ENCODE assay signal across 1 cellular context in the genomic region with DNA sequence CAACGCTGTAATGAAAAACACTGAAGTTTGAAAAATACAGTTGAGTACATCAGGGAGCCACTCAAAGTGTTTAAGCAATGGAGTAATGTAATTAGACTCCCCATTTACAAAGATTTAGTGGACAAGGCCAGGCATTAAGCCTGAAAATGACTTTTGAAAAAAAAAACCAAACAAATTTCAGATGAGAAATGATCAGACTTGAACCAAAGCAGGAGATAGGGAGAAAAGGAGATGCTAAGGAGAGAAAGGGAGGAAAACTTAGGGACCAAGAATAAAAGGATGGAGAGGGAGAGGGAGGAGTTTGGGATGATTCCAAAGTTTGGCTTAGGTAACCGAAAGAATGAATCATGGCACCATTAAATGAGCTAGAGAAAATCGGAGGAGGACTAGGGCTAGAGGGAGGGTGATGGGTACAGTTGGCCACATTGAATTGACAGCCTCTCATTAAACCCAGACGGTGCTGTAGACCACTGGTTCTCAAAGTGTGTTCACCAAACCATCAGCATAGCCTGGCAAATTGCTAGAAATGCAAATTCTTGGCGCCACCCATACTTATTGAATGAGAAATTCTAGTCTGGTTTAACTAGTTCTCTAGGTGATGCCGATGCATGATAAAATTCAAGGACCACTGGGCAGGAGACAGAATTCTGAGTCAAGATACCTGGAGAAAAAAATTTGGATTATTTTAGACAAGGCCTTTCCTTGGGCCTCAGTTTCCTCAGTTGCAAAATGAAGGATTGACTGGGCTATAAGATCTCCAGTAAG.
TF ChIP-seq lines count a peak whose summit lies in the region.

No MANE protein-coding gene starts in this region.

TF ChIP-seq in HEK293, 187 proteins besides CTCF, POLR2A, EP300 and RAD21 (continues in another document):
- TF ChIP-seq RBAK (tag by site-specific recombination; IDR thresholded peaks at IDR 0.05), result no peak
- no peak for TF ChIP-seq ZNF174 (tag by site-specific recombination; IDR thresholded peaks at IDR 0.05)
- TF ChIP-seq ZNF114 (tag by site-specific recombination; IDR thresholded peaks at IDR 0.05), result no peak
- TF ChIP-seq, protein P1, sequence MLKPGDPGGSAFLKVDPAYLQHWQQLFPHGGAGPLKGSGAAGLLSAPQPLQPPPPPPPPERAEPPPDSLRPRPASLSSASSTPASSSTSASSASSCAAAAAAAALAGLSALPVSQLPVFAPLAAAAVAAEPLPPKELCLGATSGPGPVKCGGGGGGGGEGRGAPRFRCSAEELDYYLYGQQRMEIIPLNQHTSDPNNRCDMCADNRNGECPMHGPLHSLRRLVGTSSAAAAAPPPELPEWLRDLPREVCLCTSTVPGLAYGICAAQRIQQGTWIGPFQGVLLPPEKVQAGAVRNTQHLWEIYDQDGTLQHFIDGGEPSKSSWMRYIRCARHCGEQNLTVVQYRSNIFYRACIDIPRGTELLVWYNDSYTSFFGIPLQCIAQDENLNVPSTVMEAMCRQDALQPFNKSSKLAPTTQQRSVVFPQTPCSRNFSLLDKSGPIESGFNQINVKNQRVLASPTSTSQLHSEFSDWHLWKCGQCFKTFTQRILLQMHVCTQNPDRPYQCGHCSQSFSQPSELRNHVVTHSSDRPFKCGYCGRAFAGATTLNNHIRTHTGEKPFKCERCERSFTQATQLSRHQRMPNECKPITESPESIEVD (tag by site-specific recombination; IDR thresholded peaks at IDR 0.05), result peak; percentile 52
- TF ChIP-seq, protein P2, sequence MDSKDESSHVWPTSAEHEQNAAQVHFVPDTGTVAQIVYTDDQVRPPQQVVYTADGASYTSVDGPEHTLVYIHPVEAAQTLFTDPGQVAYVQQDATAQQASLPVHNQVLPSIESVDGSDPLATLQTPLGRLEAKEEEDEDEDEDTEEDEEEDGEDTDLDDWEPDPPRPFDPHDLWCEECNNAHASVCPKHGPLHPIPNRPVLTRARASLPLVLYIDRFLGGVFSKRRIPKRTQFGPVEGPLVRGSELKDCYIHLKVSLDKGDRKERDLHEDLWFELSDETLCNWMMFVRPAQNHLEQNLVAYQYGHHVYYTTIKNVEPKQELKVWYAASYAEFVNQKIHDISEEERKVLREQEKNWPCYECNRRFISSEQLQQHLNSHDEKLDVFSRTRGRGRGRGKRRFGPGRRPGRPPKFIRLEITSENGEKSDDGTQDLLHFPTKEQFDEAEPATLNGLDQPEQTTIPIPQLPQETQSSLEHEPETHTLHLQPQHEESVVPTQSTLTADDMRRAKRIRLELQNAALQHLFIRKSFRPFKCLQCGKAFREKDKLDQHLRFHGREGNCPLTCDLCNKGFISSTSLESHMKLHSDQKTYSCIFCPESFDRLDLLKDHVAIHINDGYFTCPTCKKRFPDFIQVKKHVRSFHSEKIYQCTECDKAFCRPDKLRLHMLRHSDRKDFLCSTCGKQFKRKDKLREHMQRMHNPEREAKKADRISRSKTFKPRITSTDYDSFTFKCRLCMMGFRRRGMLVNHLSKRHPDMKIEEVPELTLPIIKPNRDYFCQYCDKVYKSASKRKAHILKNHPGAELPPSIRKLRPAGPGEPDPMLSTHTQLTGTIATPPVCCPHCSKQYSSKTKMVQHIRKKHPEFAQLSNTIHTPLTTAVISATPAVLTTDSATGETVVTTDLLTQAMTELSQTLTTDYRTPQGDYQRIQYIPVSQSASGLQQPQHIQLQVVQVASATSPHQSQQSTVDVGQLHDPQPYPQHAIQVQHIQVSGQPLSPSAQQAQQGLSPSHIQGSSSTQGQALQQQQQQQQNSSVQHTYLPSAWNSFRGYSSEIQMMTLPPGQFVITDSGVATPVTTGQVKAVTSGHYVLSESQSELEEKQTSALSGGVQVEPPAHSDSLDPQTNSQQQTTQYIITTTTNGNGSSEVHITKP (tag by site-specific recombination; IDR thresholded peaks at IDR 0.05), result peak; percentile 48
- TF ChIP-seq ZNF830 (tag by site-specific recombination; IDR thresholded peaks at IDR 0.05; ENCODE audit: low read depth), result no peak
- TF ChIP-seq, protein P3, sequence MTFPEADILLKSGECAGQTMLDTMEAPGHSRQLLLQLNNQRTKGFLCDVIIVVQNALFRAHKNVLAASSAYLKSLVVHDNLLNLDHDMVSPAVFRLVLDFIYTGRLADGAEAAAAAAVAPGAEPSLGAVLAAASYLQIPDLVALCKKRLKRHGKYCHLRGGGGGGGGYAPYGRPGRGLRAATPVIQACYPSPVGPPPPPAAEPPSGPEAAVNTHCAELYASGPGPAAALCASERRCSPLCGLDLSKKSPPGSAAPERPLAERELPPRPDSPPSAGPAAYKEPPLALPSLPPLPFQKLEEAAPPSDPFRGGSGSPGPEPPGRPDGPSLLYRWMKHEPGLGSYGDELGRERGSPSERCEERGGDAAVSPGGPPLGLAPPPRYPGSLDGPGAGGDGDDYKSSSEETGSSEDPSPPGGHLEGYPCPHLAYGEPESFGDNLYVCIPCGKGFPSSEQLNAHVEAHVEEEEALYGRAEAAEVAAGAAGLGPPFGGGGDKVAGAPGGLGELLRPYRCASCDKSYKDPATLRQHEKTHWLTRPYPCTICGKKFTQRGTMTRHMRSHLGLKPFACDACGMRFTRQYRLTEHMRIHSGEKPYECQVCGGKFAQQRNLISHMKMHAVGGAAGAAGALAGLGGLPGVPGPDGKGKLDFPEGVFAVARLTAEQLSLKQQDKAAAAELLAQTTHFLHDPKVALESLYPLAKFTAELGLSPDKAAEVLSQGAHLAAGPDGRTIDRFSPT (tag by site-specific recombination; IDR thresholded peaks at IDR 0.05), result 0 out of 2 replicates have a peak, but pooled peaks have one; percentile 33
- TF ChIP-seq YY2 (tag by site-specific recombination; IDR thresholded peaks at IDR 0.05), result no peak
- TF ChIP-seq, protein P4, sequence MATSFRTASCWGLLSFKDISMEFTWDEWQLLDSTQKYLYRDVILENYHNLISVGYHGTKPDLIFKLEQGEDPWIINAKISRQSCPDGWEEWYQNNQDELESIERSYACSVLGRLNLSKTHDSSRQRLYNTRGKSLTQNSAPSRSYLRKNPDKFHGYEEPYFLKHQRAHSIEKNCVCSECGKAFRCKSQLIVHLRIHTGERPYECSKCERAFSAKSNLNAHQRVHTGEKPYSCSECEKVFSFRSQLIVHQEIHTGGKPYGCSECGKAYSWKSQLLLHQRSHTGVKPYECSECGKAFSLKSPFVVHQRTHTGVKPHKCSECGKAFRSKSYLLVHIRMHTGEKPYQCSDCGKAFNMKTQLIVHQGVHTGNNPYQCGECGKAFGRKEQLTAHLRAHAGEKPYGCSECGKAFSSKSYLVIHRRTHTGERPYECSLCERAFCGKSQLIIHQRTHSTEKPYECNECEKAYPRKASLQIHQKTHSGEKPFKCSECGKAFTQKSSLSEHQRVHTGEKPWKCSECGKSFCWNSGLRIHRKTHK (tag by site-specific recombination; IDR thresholded peaks at IDR 0.05), result no peak
- no peak for TF ChIP-seq ZSCAN30 (tag by site-specific recombination; IDR thresholded peaks at IDR 0.05)
- TF ChIP-seq, protein P5, sequence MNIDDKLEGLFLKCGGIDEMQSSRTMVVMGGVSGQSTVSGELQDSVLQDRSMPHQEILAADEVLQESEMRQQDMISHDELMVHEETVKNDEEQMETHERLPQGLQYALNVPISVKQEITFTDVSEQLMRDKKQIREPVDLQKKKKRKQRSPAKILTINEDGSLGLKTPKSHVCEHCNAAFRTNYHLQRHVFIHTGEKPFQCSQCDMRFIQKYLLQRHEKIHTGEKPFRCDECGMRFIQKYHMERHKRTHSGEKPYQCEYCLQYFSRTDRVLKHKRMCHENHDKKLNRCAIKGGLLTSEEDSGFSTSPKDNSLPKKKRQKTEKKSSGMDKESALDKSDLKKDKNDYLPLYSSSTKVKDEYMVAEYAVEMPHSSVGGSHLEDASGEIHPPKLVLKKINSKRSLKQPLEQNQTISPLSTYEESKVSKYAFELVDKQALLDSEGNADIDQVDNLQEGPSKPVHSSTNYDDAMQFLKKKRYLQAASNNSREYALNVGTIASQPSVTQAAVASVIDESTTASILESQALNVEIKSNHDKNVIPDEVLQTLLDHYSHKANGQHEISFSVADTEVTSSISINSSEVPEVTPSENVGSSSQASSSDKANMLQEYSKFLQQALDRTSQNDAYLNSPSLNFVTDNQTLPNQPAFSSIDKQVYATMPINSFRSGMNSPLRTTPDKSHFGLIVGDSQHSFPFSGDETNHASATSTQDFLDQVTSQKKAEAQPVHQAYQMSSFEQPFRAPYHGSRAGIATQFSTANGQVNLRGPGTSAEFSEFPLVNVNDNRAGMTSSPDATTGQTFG (tag by site-specific recombination; IDR thresholded peaks at IDR 0.05; ENCODE audit: borderline replicate concordance), result no peak
- TF ChIP-seq, protein P6, sequence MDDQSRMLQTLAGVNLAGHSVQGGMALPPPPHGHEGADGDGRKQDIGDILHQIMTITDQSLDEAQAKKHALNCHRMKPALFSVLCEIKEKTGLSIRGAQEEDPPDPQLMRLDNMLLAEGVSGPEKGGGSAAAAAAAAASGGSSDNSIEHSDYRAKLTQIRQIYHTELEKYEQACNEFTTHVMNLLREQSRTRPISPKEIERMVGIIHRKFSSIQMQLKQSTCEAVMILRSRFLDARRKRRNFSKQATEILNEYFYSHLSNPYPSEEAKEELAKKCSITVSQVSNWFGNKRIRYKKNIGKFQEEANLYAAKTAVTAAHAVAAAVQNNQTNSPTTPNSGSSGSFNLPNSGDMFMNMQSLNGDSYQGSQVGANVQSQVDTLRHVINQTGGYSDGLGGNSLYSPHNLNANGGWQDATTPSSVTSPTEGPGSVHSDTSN (CRISPR knock-in tag; IDR thresholded peaks at IDR 0.05), result no peak
- no peak for TF ChIP-seq ZNF558 (tag by site-specific recombination; IDR thresholded peaks at IDR 0.05)
- TF ChIP-seq BCL11B (tag by site-specific recombination; IDR thresholded peaks at IDR 0.05; ENCODE audit: low read depth), result no peak
- TF ChIP-seq SCRT2 (tag by site-specific recombination; IDR thresholded peaks at IDR 0.05), result no peak
- peak; percentile 61; the same call in 1 of the 2 replicates for TF ChIP-seq ZEB2 (tag by site-specific recombination; IDR thresholded peaks at IDR 0.05)
- TF ChIP-seq SETDB1 (IDR thresholded peaks at IDR 0.05; ENCODE audit: insufficient read length, low read length), result no peak
- TF ChIP-seq, protein P7, sequence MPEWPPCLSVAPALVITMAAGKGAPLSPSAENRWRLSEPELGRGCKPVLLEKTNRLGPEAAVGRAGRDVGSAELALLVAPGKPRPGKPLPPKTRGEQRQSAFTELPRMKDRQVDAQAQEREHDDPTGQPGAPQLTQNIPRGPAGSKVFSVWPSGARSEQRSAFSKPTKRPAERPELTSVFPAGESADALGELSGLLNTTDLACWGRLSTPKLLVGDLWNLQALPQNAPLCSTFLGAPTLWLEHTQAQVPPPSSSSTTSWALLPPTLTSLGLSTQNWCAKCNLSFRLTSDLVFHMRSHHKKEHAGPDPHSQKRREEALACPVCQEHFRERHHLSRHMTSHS (tag by site-specific recombination; IDR thresholded peaks at IDR 0.05), result no peak
- TF ChIP-seq, protein P8, sequence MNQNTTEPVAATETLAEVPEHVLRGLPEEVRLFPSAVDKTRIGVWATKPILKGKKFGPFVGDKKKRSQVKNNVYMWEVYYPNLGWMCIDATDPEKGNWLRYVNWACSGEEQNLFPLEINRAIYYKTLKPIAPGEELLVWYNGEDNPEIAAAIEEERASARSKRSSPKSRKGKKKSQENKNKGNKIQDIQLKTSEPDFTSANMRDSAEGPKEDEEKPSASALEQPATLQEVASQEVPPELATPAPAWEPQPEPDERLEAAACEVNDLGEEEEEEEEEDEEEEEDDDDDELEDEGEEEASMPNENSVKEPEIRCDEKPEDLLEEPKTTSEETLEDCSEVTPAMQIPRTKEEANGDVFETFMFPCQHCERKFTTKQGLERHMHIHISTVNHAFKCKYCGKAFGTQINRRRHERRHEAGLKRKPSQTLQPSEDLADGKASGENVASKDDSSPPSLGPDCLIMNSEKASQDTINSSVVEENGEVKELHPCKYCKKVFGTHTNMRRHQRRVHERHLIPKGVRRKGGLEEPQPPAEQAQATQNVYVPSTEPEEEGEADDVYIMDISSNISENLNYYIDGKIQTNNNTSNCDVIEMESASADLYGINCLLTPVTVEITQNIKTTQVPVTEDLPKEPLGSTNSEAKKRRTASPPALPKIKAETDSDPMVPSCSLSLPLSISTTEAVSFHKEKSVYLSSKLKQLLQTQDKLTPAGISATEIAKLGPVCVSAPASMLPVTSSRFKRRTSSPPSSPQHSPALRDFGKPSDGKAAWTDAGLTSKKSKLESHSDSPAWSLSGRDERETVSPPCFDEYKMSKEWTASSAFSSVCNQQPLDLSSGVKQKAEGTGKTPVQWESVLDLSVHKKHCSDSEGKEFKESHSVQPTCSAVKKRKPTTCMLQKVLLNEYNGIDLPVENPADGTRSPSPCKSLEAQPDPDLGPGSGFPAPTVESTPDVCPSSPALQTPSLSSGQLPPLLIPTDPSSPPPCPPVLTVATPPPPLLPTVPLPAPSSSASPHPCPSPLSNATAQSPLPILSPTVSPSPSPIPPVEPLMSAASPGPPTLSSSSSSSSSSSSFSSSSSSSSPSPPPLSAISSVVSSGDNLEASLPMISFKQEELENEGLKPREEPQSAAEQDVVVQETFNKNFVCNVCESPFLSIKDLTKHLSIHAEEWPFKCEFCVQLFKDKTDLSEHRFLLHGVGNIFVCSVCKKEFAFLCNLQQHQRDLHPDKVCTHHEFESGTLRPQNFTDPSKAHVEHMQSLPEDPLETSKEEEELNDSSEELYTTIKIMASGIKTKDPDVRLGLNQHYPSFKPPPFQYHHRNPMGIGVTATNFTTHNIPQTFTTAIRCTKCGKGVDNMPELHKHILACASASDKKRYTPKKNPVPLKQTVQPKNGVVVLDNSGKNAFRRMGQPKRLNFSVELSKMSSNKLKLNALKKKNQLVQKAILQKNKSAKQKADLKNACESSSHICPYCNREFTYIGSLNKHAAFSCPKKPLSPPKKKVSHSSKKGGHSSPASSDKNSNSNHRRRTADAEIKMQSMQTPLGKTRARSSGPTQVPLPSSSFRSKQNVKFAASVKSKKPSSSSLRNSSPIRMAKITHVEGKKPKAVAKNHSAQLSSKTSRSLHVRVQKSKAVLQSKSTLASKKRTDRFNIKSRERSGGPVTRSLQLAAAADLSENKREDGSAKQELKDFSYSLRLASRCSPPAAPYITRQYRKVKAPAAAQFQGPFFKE (tag by site-specific recombination; IDR thresholded peaks at IDR 0.05; ENCODE audit: borderline replicate concordance), result no peak
- no peak; the same call in none of the 2 replicates for TF ChIP-seq ZBTB48 (tag by site-specific recombination; IDR thresholded peaks at IDR 0.05)
- no peak for TF ChIP-seq OSR2 (tag by site-specific recombination; IDR thresholded peaks at IDR 0.05)
- TF ChIP-seq HOXA7 (CRISPR knock-in tag; IDR thresholded peaks at IDR 0.05; ENCODE audit: borderline replicate concordance), result no peak
- no peak; the same call in 1 of the 2 replicates for TF ChIP-seq ZNF391 (tag by site-specific recombination; IDR thresholded peaks at IDR 0.05; ENCODE audit: borderline replicate concordance, low read depth)
- TF ChIP-seq ZNF169 (tag by site-specific recombination; IDR thresholded peaks at IDR 0.05), result no peak
- no peak for TF ChIP-seq KLF8 (tag by site-specific recombination; IDR thresholded peaks at IDR 0.05)
- TF ChIP-seq ZNF221 (tag by site-specific recombination; IDR thresholded peaks at IDR 0.05; ENCODE audit: borderline replicate concordance), result no peak
- TF ChIP-seq WT1 (tag by site-specific recombination; IDR thresholded peaks at IDR 0.05), result peak; percentile 66
- no peak for TF ChIP-seq MEIS1 (CRISPR knock-in tag; IDR thresholded peaks at IDR 0.05; ENCODE audit: borderline replicate concordance)
- TF ChIP-seq ZNF664 (tag by site-specific recombination; IDR thresholded peaks at IDR 0.05), result peak; percentile 75; the same call in 1 of the 2 replicates
- 0 out of 2 replicates have a peak, but pooled peaks have one; percentile 15 for TF ChIP-seq PRDM1 (tag by site-specific recombination; IDR thresholded peaks at IDR 0.05)
